17 cellular contexts compared by ENCODE assay signal in genomic region chr2:36379710-36380448, GRCh38. TPM values are rescaled to one million over a fixed set of nuclear protein-coding genes. Genes with fewer than 3 reads are reported as not detected.
DNase-seq lines count a peak whose midpoint lies in the region; ATAC-seq and TF ChIP-seq lines count a peak whose summit lies in the region.
"Had no signal": no experiment of that assay in that cellular context is flagged by ENCODE, and none has a peak within 500 bp of the region (broad histone marks: within the 10 kb centered on the region; RNA-seq: fewer than 3 reads in every experiment).

No MANE protein-coding gene starts in this region.

- no peak overlapping the region for H3K27ac Mint-ChIP-seq in activated T-helper 17 cell treated with anti-CD3 and anti-CD28 coated beads, Interleukin-2, amount 50 U/mL, for 72 hours
- no peak overlapping the region for H3K27ac Mint-ChIP-seq in endodermal cell

- peaks cover 65% of the 10 kb centered on the region for H3K4me1 ChIP-seq in ACC112 (ENCODE audit: control insufficient read depth, insufficient read depth, low read length, unreplicated experiment)
- peaks cover 3% of the 10 kb centered on the region for H3K4me1 ChIP-seq in endodermal cell (ENCODE audit: control insufficient read depth, insufficient read depth, low read length)

- peaks cover 96% of the 10 kb centered on the region for H3K79me2 ChIP-seq in ACC112 (ENCODE audit: control insufficient read depth, insufficient read depth, low read length, unreplicated experiment)

- H3K9me3 Mint-ChIP-seq in activated T-helper 17 cell treated with anti-CD3 and anti-CD28 coated beads, Interleukin-2, amount 50 U/mL, for 72 hours, result no peaks in the 10 kb centered on the region
- no peaks in the 10 kb centered on the region for H3K9me3 Mint-ChIP-seq in endodermal cell

- peak; percentile 76 for DNase-seq in HCEC 1CT
- DNase-seq in iris pigment epithelial cell (ENCODE audit: low read depth), result peak; percentile 74
- no peak for DNase-seq in T1000 (lab: John Stamatoyannopoulos, UW)
- no peak for DNase-seq in endodermal cell
- DNase-seq: activated naive CD4-positive, alpha-beta T cell treated with Interleukin-2 at 50 U/mL for 16 hours; GOT3; midbrain; NCI-H1417; NCI-H2227 treated with DMSO at 0.1 percent for 48 hours; sigmoid colon; stimulated activated CD4-positive, alpha-beta T cell treated with anti-CD3 and anti-CD28 coated beads, Interleukin-4, amount 100 ng/mL, for 4 hours; upper lobe of left lung had no signal

- H2AFZ ChIP-seq in ACC112 (ENCODE audit: low read length, unreplicated experiment), result no peak overlapping the region

- TF ChIP-seq CTCF in endodermal cell (conservative IDR thresholded peaks at IDR 0.05), result no peak

- 81 to 98% methylated on average over 3 of the region's 3 CpGs for WGBS in endodermal cell (ENCODE audit: insufficient coverage in 1 of 2, insufficient read length in 1 of 2), 2 experiments

- peaks cover 5% of the 10 kb centered on the region for H3K4me1 Mint-ChIP-seq in activated T-helper 17 cell treated with anti-CD3 and anti-CD28 coated beads, Interleukin-2, amount 50 U/mL, for 72 hours
- peaks cover 55% of the 10 kb centered on the region for H3K4me1 Mint-ChIP-seq in endodermal cell

- peak; percentile 80 for ATAC-seq in activated T-helper 17 cell treated with anti-CD3 and anti-CD28 coated beads, Interleukin-2, amount 50 U/mL, for 72 hours (replicated peaks)
- ATAC-seq in HG03095 (IDR thresholded peaks at IDR 0.05; ENCODE audit: unreplicated experiment), result no peak
- ATAC-seq in esophagus mucosa, result no peak

- peaks cover 3% of the 10 kb centered on the region for H3K27me3 Mint-ChIP-seq in activated T-helper 17 cell treated with anti-CD3 and anti-CD28 coated beads, Interleukin-2, amount 50 U/mL, for 72 hours
- no peaks in the 10 kb centered on the region for H3K27me3 Mint-ChIP-seq in endodermal cell (ENCODE audit: insufficient read depth)

- H3K36me3 ChIP-seq in ACC112 (ENCODE audit: insufficient read depth, low read length) (peaks cover 15% of the 10 kb centered on the region; the same call in 1 of the 2 replicates), endodermal cell (ENCODE audit: control insufficient read depth, insufficient read depth, low read length) (peaks cover 4% of the 10 kb centered on the region)
- H3K36me3 ChIP-seq: sigmoid colon had no signal

- H3K27me3 ChIP-seq in ACC112 (ENCODE audit: insufficient read depth, low read length) (no peaks in the 10 kb centered on the region), endodermal cell (ENCODE audit: control insufficient read depth, insufficient read depth, low read length, poor library complexity, severe bottlenecking) (no peaks in the 10 kb centered on the region)
- H3K27me3 ChIP-seq: sigmoid colon, upper lobe of left lung had no signal

- H3K9ac ChIP-seq in endodermal cell (ENCODE audit: extremely low read depth, low read length, poor library complexity, severe bottlenecking), result no peak overlapping the region
- H3K9ac ChIP-seq: KMS-11 had no signal

- no peaks in the 10 kb centered on the region for H3K9me3 ChIP-seq in endodermal cell (ENCODE audit: control insufficient read depth, low read length)
- H3K9me3 ChIP-seq: sigmoid colon, upper lobe of left lung had no signal

- no peaks in the 10 kb centered on the region for H3K36me3 Mint-ChIP-seq in activated T-helper 17 cell treated with anti-CD3 and anti-CD28 coated beads, Interleukin-2, amount 50 U/mL, for 72 hours (ENCODE audit: low read depth)
- H3K36me3 Mint-ChIP-seq in endodermal cell (ENCODE audit: low read depth), result peaks cover 6% of the 10 kb centered on the region

- H3K4me3 ChIP-seq in ACC112 (ENCODE audit: low read depth, low read length) (no peak overlapping the region), endodermal cell (ENCODE audit: low read length) (no peak overlapping the region)
- H3K4me3 ChIP-seq: sigmoid colon, upper lobe of left lung had no signal

- H3K27ac ChIP-seq in ACC112 (ENCODE audit: low read depth, low read length), result peak overlapping the region; percentile 67
- no peak overlapping the region for H3K27ac ChIP-seq in endodermal cell (ENCODE audit: low read depth, low read length)
- H3K27ac ChIP-seq: KMS-11 had no signal

- H3K4me3 Mint-ChIP-seq in activated T-helper 17 cell treated with anti-CD3 and anti-CD28 coated beads, Interleukin-2, amount 50 U/mL, for 72 hours, result no peak overlapping the region
- no peak overlapping the region for H3K4me3 Mint-ChIP-seq in endodermal cell

RNA-seq across cellular contexts. Expression of gene CRIM1, which starts 24.3 kb away (rescaled TPM):
- 10 to 100 TPM in 1 of 2 donors, 1 to 10 TPM in 1; 2.2 to 15.5 TPM for total RNA-seq in activated T-helper 17 cell treated with anti-CD3 and anti-CD28 coated beads, Interleukin-2, amount 50 U/mL, for 72 hours
- 15.2 TPM for total RNA-seq in esophagus mucosa
- total RNA-seq in endodermal cell, result 10 to 100 TPM; 26.7 to 26.9 TPM
- polyA plus RNA-seq in endodermal cell (2013, experiment 1 of 2), result 14.9 TPM
- 15.4 TPM for polyA plus RNA-seq in endodermal cell (2013, experiment 2 of 2)

Comparison
In these comparisons a context has a peak if more than half of its experiments do, and no peak if none do; other contexts are left out.
1. DNase-seq: peak in HCEC 1CT (single experiment) and iris pigment epithelial cell (single experiment); none in T1000 (single experiment) and endodermal cell (single experiment).